Comparison of ENCODE assay signal across 8 cellular contexts in the genomic region with DNA sequence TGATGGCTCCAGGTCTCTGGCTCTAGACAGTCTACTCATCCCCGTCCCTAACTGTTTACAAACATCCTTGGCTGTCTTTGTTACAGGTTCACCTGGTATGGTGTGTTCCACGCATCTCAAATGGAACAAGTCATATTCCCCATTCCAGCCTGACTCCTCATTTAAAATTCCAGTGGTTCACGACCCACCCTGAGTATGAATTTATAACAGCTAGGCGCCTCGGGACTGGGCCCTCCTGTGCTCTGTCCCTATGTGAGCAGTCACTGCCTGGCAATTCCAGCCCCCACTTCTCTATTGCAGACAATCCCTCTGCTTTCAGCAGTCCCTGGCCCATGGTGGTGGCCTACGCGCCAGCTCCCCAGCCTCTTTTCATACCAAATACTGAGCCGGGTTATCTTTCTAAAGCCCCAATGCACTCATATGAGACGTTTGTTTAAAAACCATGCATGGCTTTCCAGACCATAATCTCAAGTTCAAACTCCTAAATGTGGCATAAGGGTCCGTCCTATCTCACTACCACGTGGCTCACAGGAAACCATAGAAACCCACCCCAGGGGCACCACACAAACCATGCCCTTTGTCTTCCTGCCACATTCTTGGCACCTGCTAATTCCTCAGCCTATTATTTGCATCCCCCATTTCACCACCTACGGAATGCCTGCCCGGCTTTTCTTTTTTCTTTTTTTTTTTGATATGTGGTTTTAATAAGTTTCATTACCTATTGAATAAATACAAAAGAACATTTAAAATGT. TPM values are rescaled to one million over a fixed set of nuclear protein-coding genes. Genes with fewer than 3 reads are reported as not detected.
DNase-seq lines count a peak whose midpoint lies in the region; ATAC-seq and TF ChIP-seq lines count a peak whose summit lies in the region.

No MANE protein-coding gene starts in this region.

- H3K36me3 Mint-ChIP-seq in CD14-positive monocyte, result peaks cover 2 to 4% of the 10 kb centered on the region in 2 donors
- no peaks in the 10 kb centered on the region for H3K36me3 Mint-ChIP-seq in naive thymus-derived CD8-positive, alpha-beta T cell

- H3K27me3 ChIP-seq in colonic mucosa, result no peaks in the 10 kb centered on the region

- POLR2A ChIA-PET in naive thymus-derived CD8-positive, alpha-beta T cell (lab: Charles Lee), result no interaction called here

- H3K27ac Mint-ChIP-seq in CD14-positive monocyte, result peak overlapping the region; percentile 95 to 99 (median 98)
- peak overlapping the region in 9 of 10 donors; percentile 86 to 98 (median 94) for H3K27ac Mint-ChIP-seq in naive thymus-derived CD8-positive, alpha-beta T cell

- H3K9me3 Mint-ChIP-seq in CD14-positive monocyte, result no peaks in the 10 kb centered on the region
- H3K9me3 Mint-ChIP-seq in naive thymus-derived CD8-positive, alpha-beta T cell, result no peaks in the 10 kb centered on the region

- H3K4me1 ChIP-seq in colonic mucosa, result peaks cover 7% of the 10 kb centered on the region

- H3K4me3 ChIP-seq in colonic mucosa, result peak overlapping the region; percentile 59

- no peaks in the 10 kb centered on the region for H3K9me3 ChIP-seq in colonic mucosa

- peak overlapping the region; percentile 91 to 98 for H3K4me3 Mint-ChIP-seq in CD14-positive monocyte
- peak overlapping the region; percentile 85 to 100 (median 97) for H3K4me3 Mint-ChIP-seq in naive thymus-derived CD8-positive, alpha-beta T cell

- peak overlapping the region in 1 of 2 donors; percentile 85 for H3K9ac ChIP-seq in colonic mucosa (ENCODE audit: low read depth in 2 of 2, low read length in 2 of 2)

- no peaks in the 10 kb centered on the region for H3K36me3 ChIP-seq in colonic mucosa

- intact Hi-C loops in CD14-positive monocyte (cut with micrococcal nuclease), result loop anchor here (10.0 kb wide), 3 partner anchors 457 to 1257 kb away; partner anchors contain the start of genes PHLPP1 (in 1 of the 2) and VPS4B (in 1 of the 2)
- intact Hi-C loops in colonic mucosa (cut with DNase I), result no loop called here

- ATAC-seq in naive thymus-derived CD8-positive, alpha-beta T cell, result no peak
- ATAC-seq in HG03139 (IDR thresholded peaks at IDR 0.05; ENCODE audit: unreplicated experiment), result no peak

- DNase-seq in CD14-positive monocyte (ENCODE audit: low spot score), result no peak
- DNase-seq in M059J (ENCODE audit: low read depth), result peak; percentile 25
- no peak for DNase-seq in colonic mucosa
- DNase-seq in naive thymus-derived CD8-positive, alpha-beta T cell, result no peak
- DNase-seq in dedifferentiated amniotic fluid mesenchymal stem cell (ENCODE audit: extremely low spot score), result no peak
- no peak for DNase-seq in NCI-H1105 treated with DMSO at 0.1 percent for 48 hours (lab: John Stamatoyannopoulos, UW)
- DNase-seq in AG20443 (ENCODE audit: low spot score), result no peak

- H3K27me3 Mint-ChIP-seq in CD14-positive monocyte (ENCODE audit: low read depth in 3 of 3), result peaks cover 0 to 2% (median 0%) of the 10 kb centered on the region in 3 donors
- peaks cover 0 to 3% (median 0%) of the 10 kb centered on the region in 5 donors for H3K27me3 Mint-ChIP-seq in naive thymus-derived CD8-positive, alpha-beta T cell

- TF ChIP-seq CTCF in CD14-positive monocyte (IDR thresholded peaks at IDR 0.05), result no peak
- TF ChIP-seq CTCF in colonic mucosa (IDR thresholded peaks at IDR 0.05), result no peak

- H3K4me1 Mint-ChIP-seq in CD14-positive monocyte, result peaks cover 86% of the 10 kb centered on the region
- peaks cover 24 to 61% (median 37%) of the 10 kb centered on the region in 4 donors for H3K4me1 Mint-ChIP-seq in naive thymus-derived CD8-positive, alpha-beta T cell

- peak overlapping the region; percentile 96 for H3K27ac ChIP-seq in colonic mucosa

RNA-seq across cellular contexts. Expression of gene SERPINB8, which starts 1.6 kb away (rescaled TPM):
- polyA plus RNA-seq in CD14-positive monocyte, result 100 to 1,000 TPM; 115 to 141 TPM
- 24.9 and 27.5 TPM in 2 replicates for total RNA-seq in M059J (2014; rRNA removed; shearing (Covaris generic))
- total RNA-seq in colonic mucosa, result 10 to 100 TPM in 1 of 2 donors, 1 to 10 TPM in 1; 9.2 to 20.1 TPM
- 10 to 100 TPM; 15.9 to 20.1 TPM for total RNA-seq in naive thymus-derived CD8-positive, alpha-beta T cell
- polyA plus RNA-seq in naive thymus-derived CD8-positive, alpha-beta T cell, result 10 to 100 TPM; 11.2 to 14.3 (median 11.6) TPM

RNA-seq across cellular contexts. Expression of gene HMSD, which starts 22.4 kb away (rescaled TPM):
- not detected for polyA plus RNA-seq in CD14-positive monocyte
- total RNA-seq in M059J (2014; rRNA removed; shearing (Covaris generic)), result 0.84 and 1.6 TPM in 2 replicates
- total RNA-seq in colonic mucosa, result 1 to 10 TPM in 1 of 2 donors, under 1 TPM in 1; 0.11 to 2.3 TPM
- total RNA-seq in naive thymus-derived CD8-positive, alpha-beta T cell, result not detected
- not detected for polyA plus RNA-seq in naive thymus-derived CD8-positive, alpha-beta T cell
